Comparison of ENCODE assay signal across 8 cellular contexts in genomic region chr7:113610572-113610971, GRCh38.
"Had no signal": no experiment of that assay in that cellular context is flagged by ENCODE, and none has a peak within 500 bp of the region (broad histone marks: within the 10 kb centered on the region; RNA-seq: fewer than 3 reads in every experiment).

No MANE protein-coding gene starts in this region.

- FAIRE-seq: G401.6, GM12878, GM12891, GM12892, GM18507, GM19239 had no signal

- ATAC-seq: GM12878 had no signal

- H3K4me3 ChIP-seq: GM12878 had no signal

- DNase-seq: GDM1, GF-D8 had no signal
